Comparison of ENCODE assay signal across 18 cellular contexts in genomic region chr11:113339909-113340569, GRCh38. TPM values are rescaled to one million over a fixed set of nuclear protein-coding genes. Genes with fewer than 3 reads are reported as not detected.
"Had no signal": no experiment of that assay in that cellular context is flagged by ENCODE, and none has a peak within 500 bp of the region (broad histone marks: within the 10 kb centered on the region; RNA-seq: fewer than 3 reads in every experiment).

No MANE protein-coding gene starts in this region.

- H3K27me3 ChIP-seq: ascending aorta, breast epithelium, right atrium auricular region, tibial nerve had no signal

- H3K4me3 ChIP-seq: ascending aorta, breast epithelium, right atrium auricular region, skin epidermis, tibial nerve had no signal

- ATAC-seq: natural killer cell treated with Interleukin-12 subunit alpha and Interleukin-12 subunit beta and Interleukin-15 and Interleukin-18, amount 100 ng/mL, for 72 hours; stimulated activated naive B cell treated with anti-CD40 and anti-IgM and Interleukin-4, amounts not matched to agents 10 μg/mL and 1 μg/mL and 100 μg/mL, for 72 hours had no signal

- H3K4me1 ChIP-seq: ascending aorta, breast epithelium, right atrium auricular region, tibial nerve had no signal

- H3K27ac ChIP-seq: ascending aorta, breast epithelium, right atrium auricular region, skin epidermis, tibial nerve had no signal

- DNase-seq: activated CD4-positive, alpha-beta T cell treated with anti-CD3 and anti-CD28 coated beads for 1 hour; activated CD4-positive, alpha-beta T cell treated with anti-CD3 and anti-CD28 coated beads, Interleukin-2, amount 50 U/mL, for 4 hours; activated naive CD4-positive, alpha-beta T cell treated with anti-CD3 and anti-CD28 coated beads for 36 hours; cerebellar nuclear complex; effector CD8-positive, alpha-beta T cell; foreskin fibroblast; occipital lobe; stimulated activated CD4-positive, alpha-beta T cell treated with anti-CD3 and anti-CD28 coated beads, Interleukin-15, amount 100 ng/mL, for 24 hours; stimulated activated CD4-positive, alpha-beta T cell treated with anti-CD3 and anti-CD28 coated beads, Interleukin-4, amount 100 ng/mL, for 1 hour; stimulated activated naive B cell treated with anti-CD40 and anti-IgM and Interleukin-4, amounts not matched to agents 10 μg/mL and 1 μg/mL and 100 μg/mL, for 72 hours; T1000 had no signal

- H3K9me3 ChIP-seq: ascending aorta, breast epithelium had no signal

RNA-seq across cellular contexts. Expression of gene ANKK1, which starts 47.5 kb away (rescaled TPM):
- total RNA-seq: ascending aorta, endothelial cell of umbilical vein, occipital lobe, right atrium auricular region had no signal
- polyA plus RNA-seq: endothelial cell of umbilical vein had no signal
